Comparison of ENCODE assay signal across 30 cellular contexts in the genomic region with DNA sequence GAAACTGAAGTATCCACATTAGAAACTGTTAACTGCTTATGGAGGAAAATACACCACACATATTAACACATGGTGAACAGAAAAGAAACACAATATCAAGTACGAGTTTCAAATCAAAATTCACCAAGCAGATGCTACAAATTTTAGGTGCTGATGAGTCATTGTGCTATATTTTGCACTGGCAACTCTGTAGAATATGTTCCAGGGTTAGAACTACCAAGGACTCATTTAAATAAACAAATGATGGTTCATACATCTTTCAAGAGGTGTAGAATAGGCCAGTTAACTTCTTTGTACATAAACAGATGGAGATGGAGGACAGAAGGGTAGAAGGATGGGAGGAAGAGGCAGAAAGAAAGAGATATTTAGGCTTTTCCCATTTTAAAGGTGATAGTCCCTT.
DNase-seq lines count a peak whose midpoint lies in the region; ATAC-seq, FAIRE-seq and TF ChIP-seq lines count a peak whose summit lies in the region.
"Had no signal": no experiment of that assay in that cellular context is flagged by ENCODE, and none has a peak within 500 bp of the region (broad histone marks: within the 10 kb centered on the region; RNA-seq: fewer than 3 reads in every experiment).

No MANE protein-coding gene starts in this region.

- FAIRE-seq in H54 (lab: Jason Lieb, UNC) = no peak
- FAIRE-seq: GM18507, H1 had no signal

- H3K4me1 ChIP-seq in SK-N-SH (ENCODE audit: control insufficient read depth in 1 of 2, insufficient read depth in 2 of 2, low read depth in 1 of 2, low read length in 1 of 2) = no peaks in the 10 kb centered on the region
- H3K4me1 ChIP-seq: colonic mucosa had no signal

- DNase-seq in SK-N-SH (no peak), M059J (ENCODE audit: low read depth) (peak; percentile 21), fibroblast of mammary gland (ENCODE audit: low read depth) (peak; percentile 79), NCI-H1048 (lab: John Stamatoyannopoulos, UW) (no peak), H54 (ENCODE audit: insufficient read length, low spot score) (no peak)
- no peak for DNase-seq in activated CD4-positive, alpha-beta T cell treated with anti-CD3 and anti-CD28 coated beads, Interleukin-2, amount 10 ng/mL, durations not matched to agents 24 days and 14 days
- DNase-seq: activated CD4-positive, alpha-beta T cell treated with anti-CD3 and anti-CD28 coated beads for 48 hours; Calu3; colonic mucosa; effector CD8-positive, alpha-beta T cell; foreskin keratinocyte; heart right ventricle; Kasumi-1; kidney glomerular epithelial cell; NCI-H2107; NCI-H345; NCI-H748 treated with DMSO at 0.1 percent for 48 hours; stimulated activated CD4-positive, alpha-beta T cell treated with anti-CD3 and anti-CD28 coated beads, Interleukin-15, amount 100 ng/mL, for 24 hours; stimulated activated CD4-positive, alpha-beta T cell treated with anti-CD3 and anti-CD28 coated beads, Interleukin-4, amount 100 ng/mL, for 4 hours; WERI-Rb-1 had no signal

- H3K4me3 Mint-ChIP-seq in activated CD4-positive, alpha-beta T cell treated with anti-CD3 and anti-CD28 coated beads, Interleukin-2, amount 10 ng/mL, durations not matched to agents 24 days and 14 days = no peak overlapping the region
- H3K4me3 Mint-ChIP-seq: activated naive CD8-positive, alpha-beta T cell; CD14-positive monocyte; nephron had no signal

- H3K36me3 ChIP-seq in SK-N-SH (replicated peaks in 1 of 2; ENCODE audit: control insufficient read depth in 1 of 2, insufficient read depth in 2 of 2, low read length in 1 of 2) = peaks cover 0 to 50% of the 10 kb centered on the region in 2 experiments
- H3K36me3 ChIP-seq: colonic mucosa, heart right ventricle, tibial nerve, WERI-Rb-1 had no signal

- no peaks in the 10 kb centered on the region for H3K9me3 Mint-ChIP-seq in activated CD4-positive, alpha-beta T cell treated with anti-CD3 and anti-CD28 coated beads, Interleukin-2, amount 10 ng/mL, durations not matched to agents 24 days and 14 days
- H3K9me3 Mint-ChIP-seq: CD14-positive monocyte, nephron had no signal

- no peak overlapping the region for H3K27ac ChIP-seq in SK-N-SH (ENCODE audit: low read depth in 2 of 2, low read length in 1 of 2)
- H3K27ac ChIP-seq: 22Rv1, colonic mucosa, foreskin keratinocyte, heart right ventricle, WERI-Rb-1 had no signal

- CTCF ChIA-PET in SK-N-SH (lab: Yijun Ruan, JAX) = no interaction called here

- no peak for TF ChIP-seq RAD21 in SK-N-SH (IDR thresholded peaks at IDR 0.05; ENCODE audit: low read length)

- no peak overlapping the region for H3K4me3 ChIP-seq in SK-N-SH (ENCODE audit: low read depth in 2 of 2, low read length in 1 of 2)
- no peak overlapping the region for H3K4me3 ChIP-seq in fibroblast of mammary gland (ENCODE audit: control insufficient read depth, low read depth, low read length)
- H3K4me3 ChIP-seq: colonic mucosa, heart right ventricle, lung, tibial nerve had no signal

- no peaks in the 10 kb centered on the region for H3K79me2 ChIP-seq in SK-N-SH (ENCODE audit: insufficient read depth)

- no peak overlapping the region for H3K9ac ChIP-seq in SK-N-SH

- POLR2A ChIA-PET in SK-N-SH (lab: Yijun Ruan, JAX) = no interaction called here

- H3K4me1 Mint-ChIP-seq in activated CD4-positive, alpha-beta T cell treated with anti-CD3 and anti-CD28 coated beads, Interleukin-2, amount 10 ng/mL, durations not matched to agents 24 days and 14 days = peaks cover 2% of the 10 kb centered on the region
- H3K4me1 Mint-ChIP-seq: CD14-positive monocyte, nephron had no signal

- no peak for TF ChIP-seq EP300 in SK-N-SH (IDR thresholded peaks at IDR 0.05; ENCODE audit: borderline replicate concordance in 1 of 2, low read depth in 1 of 2, low read length in 1 of 2)

- H3K27ac Mint-ChIP-seq in activated CD4-positive, alpha-beta T cell treated with anti-CD3 and anti-CD28 coated beads, Interleukin-2, amount 10 ng/mL, durations not matched to agents 24 days and 14 days = no peak overlapping the region
- H3K27ac Mint-ChIP-seq: activated naive CD8-positive, alpha-beta T cell; CD14-positive monocyte; nephron had no signal

- intact Hi-C loops in activated CD4-positive, alpha-beta T cell treated with anti-CD3 and anti-CD28 coated beads, Interleukin-2, amount 10 ng/mL, durations not matched to agents 24 days and 14 days (cut with micrococcal nuclease) = no loop called here

- no peaks in the 10 kb centered on the region for H3K27me3 ChIP-seq in SK-N-SH (ENCODE audit: insufficient read depth)
- H3K27me3 ChIP-seq: colonic mucosa, foreskin keratinocyte, heart right ventricle, tibial nerve had no signal

- no peak for TF ChIP-seq POLR2A in H54 (IDR thresholded peaks at IDR 0.05; ENCODE audit: low read depth, low read length)

- ATAC-seq in SK-N-SH treated with all-trans-retinoic acid at 6 μM for 48 hours = no peak
- ATAC-seq in HG03439 (IDR thresholded peaks at IDR 0.05; ENCODE audit: unreplicated experiment) = no peak
- ATAC-seq: foreskin keratinocyte, heart right ventricle had no signal

- WGBS in SK-N-SH (ENCODE audit: low lambda C conversion rate) = 67% methylated on average over 1 of the region's 1 CpG

- no peaks in the 10 kb centered on the region for H3K9me2 ChIP-seq in SK-N-SH

- H2AFZ ChIP-seq in SK-N-SH (ENCODE audit: low read depth) = no peak overlapping the region

- TF ChIP-seq CTCF in SK-N-SH (IDR thresholded peaks at IDR 0.05) = no peak
- no peak for TF ChIP-seq CTCF in fibroblast of mammary gland (conservative IDR thresholded peaks at IDR 0.05; ENCODE audit: control insufficient read depth, insufficient read depth, low read depth, low read length)

- no peak overlapping the region for H3K4me2 ChIP-seq in SK-N-SH

- H3F3A ChIP-seq in SK-N-SH (replicated peaks; ENCODE audit: insufficient read depth) = peaks cover 10% of the 10 kb centered on the region

- H3K27me3 Mint-ChIP-seq in activated CD4-positive, alpha-beta T cell treated with anti-CD3 and anti-CD28 coated beads, Interleukin-2, amount 10 ng/mL, durations not matched to agents 24 days and 14 days = peaks cover 13% of the 10 kb centered on the region

- H3K9me3 ChIP-seq in SK-N-SH = no peaks in the 10 kb centered on the region
- H3K9me3 ChIP-seq: colonic mucosa, heart right ventricle, tibial nerve had no signal

- H3K36me3 Mint-ChIP-seq in activated CD4-positive, alpha-beta T cell treated with anti-CD3 and anti-CD28 coated beads, Interleukin-2, amount 10 ng/mL, durations not matched to agents 24 days and 14 days (ENCODE audit: low read depth) = no peaks in the 10 kb centered on the region
- H3K36me3 Mint-ChIP-seq: activated naive CD8-positive, alpha-beta T cell; CD14-positive monocyte had no signal

- no peaks in the 10 kb centered on the region for H4K20me1 ChIP-seq in SK-N-SH (ENCODE audit: insufficient read depth)

TF ChIP-seq in SK-N-SH, 30 proteins besides CTCF, POLR2A, EP300 and RAD21 (continues in another document):
- TF ChIP-seq REST (IDR thresholded peaks at IDR 0.05; ENCODE audit: low read depth, low read length) (no peak), FOSL2 (IDR thresholded peaks at IDR 0.05; ENCODE audit: borderline replicate concordance, low read depth) (peak; percentile 28; the same call in 1 of the 2 replicates)

TF ChIP-seq in SK-N-SH treated with all-trans-retinoic acid at 6 μM for 48 hours, 23 proteins besides CTCF, POLR2A, EP300 and RAD21:
- TF ChIP-seq ZC3H10 (CRISPR knock-in tag; IDR thresholded peaks at IDR 0.05) = no peak
- TF ChIP-seq BACH2 (CRISPR knock-in tag; IDR thresholded peaks at IDR 0.05; ENCODE audit: borderline replicate concordance) = no peak
- no peak for TF ChIP-seq ZNF70 (CRISPR knock-in tag; IDR thresholded peaks at IDR 0.05)
TF ChIP-seq in SK-N-SH treated with all-trans-retinoic acid at 6 μM for 48 hours: peak in this region for 0.

Comparison
In these comparisons a context has a peak if more than half of its experiments do, and no peak if none do; other contexts are left out.
1. DNase-seq: peak in M059J (single experiment) and fibroblast of mammary gland (single experiment); none in SK-N-SH (single experiment), activated CD4-positive, alpha-beta T cell treated with anti-CD3 and anti-CD28 coated beads, Interleukin-2, amount 10 ng/mL, durations not matched to agents 24 days and 14 days (single experiment), NCI-H1048 (single experiment) and H54 (single experiment).